19 cellular contexts compared by ENCODE assay signal in the genomic region with DNA sequence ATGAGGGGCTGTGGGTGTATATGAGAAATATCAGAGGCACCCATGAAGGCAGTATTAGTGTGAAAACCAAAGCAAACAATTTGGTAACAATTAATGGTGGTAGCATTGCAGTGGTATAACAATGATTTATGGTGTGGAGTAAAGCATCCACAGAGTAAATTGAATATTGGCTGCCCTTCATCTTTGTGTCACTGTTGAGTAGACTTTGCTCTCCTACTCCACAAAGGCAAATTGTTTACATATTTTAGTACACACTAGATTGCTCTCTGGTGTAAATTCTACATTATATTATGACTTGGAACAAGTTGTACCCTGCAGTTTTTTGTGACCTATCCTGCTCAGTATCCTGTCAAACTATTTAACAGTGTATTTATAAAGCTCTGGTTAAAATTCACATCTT.
A peak's percentile ranks its signal among the peaks of the same experiment; 100 is the strongest.
DNase-seq lines count a peak whose midpoint lies in the region; ATAC-seq and TF ChIP-seq lines count a peak whose summit lies in the region.
"Had no signal": no experiment of that assay in that cellular context is flagged by ENCODE, and none has a peak within 500 bp of the region (broad histone marks: within the 10 kb centered on the region; RNA-seq: fewer than 3 reads in every experiment).

No MANE protein-coding gene starts in this region.

- no peak overlapping the region for H3K27ac Mint-ChIP-seq in MCF 10A (ENCODE audit: low read depth, unreplicated experiment)
- H3K27ac Mint-ChIP-seq: B cell; CD4-positive, CD25-positive, alpha-beta regulatory T cell; CD8-positive, alpha-beta T cell had no signal

- H3K36me3 ChIP-seq in DND-41 (ENCODE audit: insufficient read depth, low read length) (no peaks in the 10 kb centered on the region), liver (ENCODE audit: control insufficient read depth in 4 of 4, insufficient read depth in 3 of 4, low read depth in 1 of 4, low read length in 3 of 4) (no peaks in the 10 kb centered on the region), body of pancreas (replicated peaks in 1 of 2; ENCODE audit: insufficient read depth in 1 of 2, low read depth in 2 of 2) (no peaks in the 10 kb centered on the region)
- H3K36me3 ChIP-seq: BLaER1 had no signal

- no peak for ATAC-seq in DND-41 (ENCODE audit: insufficient read depth, low read depth)
- no peak for ATAC-seq in body of pancreas
- ATAC-seq in HG03439 (IDR thresholded peaks at IDR 0.05; ENCODE audit: unreplicated experiment) = no peak
- ATAC-seq: CD8-positive, alpha-beta T cell had no signal

- H3K79me2 ChIP-seq in DND-41 (ENCODE audit: insufficient read depth, low read length) = no peaks in the 10 kb centered on the region

- H3K4me3 ChIP-seq in DND-41 (ENCODE audit: low read depth in 1 of 2, low read length in 2 of 2) (no peak overlapping the region), liver (ENCODE audit: low read depth in 1 of 3, low read length in 3 of 3) (no peak overlapping the region), body of pancreas (no peak overlapping the region)
- H3K4me3 ChIP-seq: BLaER1, GM23248 had no signal

- H3K36me3 Mint-ChIP-seq in MCF 10A (ENCODE audit: insufficient read depth, unreplicated experiment) = no peaks in the 10 kb centered on the region
- H3K36me3 Mint-ChIP-seq: CD4-positive, CD25-positive, alpha-beta regulatory T cell; CD8-positive, alpha-beta T cell had no signal

- no peak overlapping the region for H3K9ac ChIP-seq in DND-41 (ENCODE audit: low read depth, low read length)
- no peak overlapping the region for H3K9ac ChIP-seq in liver (ENCODE audit: low read depth in 1 of 2, low read length in 2 of 2)
- H3K9ac ChIP-seq: BLaER1, GM23248 had no signal

- H2AFZ ChIP-seq in DND-41 (ENCODE audit: low read depth, low read length) = peak overlapping the region; percentile 17; the same call in 1 of the 2 replicates
- H2AFZ ChIP-seq: GM23248 had no signal

- H3K27ac ChIP-seq in 22Rv1 (peak overlapping the region; percentile 18; the same call in 1 of the 2 replicates), DND-41 (ENCODE audit: low read length) (no peak overlapping the region), VCaP (peak overlapping the region; percentile 33; the same call in 1 of the 2 replicates), liver (ENCODE audit: low read depth in 1 of 2, low read length in 2 of 2) (no peak overlapping the region), body of pancreas (no peak overlapping the region)
- H3K27ac ChIP-seq: BLaER1, C4-2B, GM23248 had no signal

- no TSS peak for BruUV-seq in MCF 10A (replicated peaks; lab: Mats Ljungman, UMichigan)

- CTCF ChIA-PET in MCF 10A (lab: Yijun Ruan, JAX) = no interaction called here

- POLR2A ChIA-PET in MCF 10A (lab: Yijun Ruan, JAX) = no interaction called here

- in situ Hi-C loops in KBM-7 (cut with MboI; ENCODE audit: low pct_unique_long_range_greater_than_20kb, low sequenced_read_pairs) = no loop called here

- H3K4me1 ChIP-seq in DND-41 (ENCODE audit: insufficient read depth, low read length) (peaks cover 9% of the 10 kb centered on the region), liver (ENCODE audit: control insufficient read depth in 4 of 4, insufficient read depth in 4 of 4, low read length in 3 of 4) (peaks cover 0 to 13% (median 4%) of the 10 kb centered on the region in 4 donors), body of pancreas (no peaks in the 10 kb centered on the region)
- H3K4me1 ChIP-seq: BLaER1, Caco-2 had no signal

- H3K9me3 ChIP-seq in DND-41 (ENCODE audit: insufficient read depth, low read length, severe bottlenecking) = no peaks in the 10 kb centered on the region
- no peaks in the 10 kb centered on the region for H3K9me3 ChIP-seq in liver (ENCODE audit: control insufficient read depth in 4 of 4, low read length in 3 of 4)
- no peaks in the 10 kb centered on the region for H3K9me3 ChIP-seq in body of pancreas
- H3K9me3 ChIP-seq: BLaER1, Caco-2 had no signal

- DNase-seq in DND-41 (no peak), MCF 10A (ENCODE audit: unreplicated experiment) (no peak), body of pancreas (no peak), KBM-7 (no peak)
- DNase-seq: Caco-2; CD4-positive, CD25-positive, alpha-beta regulatory T cell; CD8-positive, alpha-beta T cell; DMS53; DMS79 treated with DMSO at 0.1 percent for 48 hours; GM23248; H7; HCEC 1CT had no signal

- TF ChIP-seq CTCF in 22Rv1 (IDR thresholded peaks at IDR 0.05) = no peak
- TF ChIP-seq CTCF in DND-41 (IDR thresholded peaks at IDR 0.05; ENCODE audit: borderline replicate concordance, extremely low read depth, low read length, poor library complexity, severe bottlenecking) = no peak
- TF ChIP-seq CTCF in VCaP (conservative IDR thresholded peaks at IDR 0.05) = no peak
- no peak for TF ChIP-seq CTCF in liver (IDR thresholded peaks at IDR 0.05; ENCODE audit: low read depth, low read length, missing input control)
- TF ChIP-seq CTCF in MCF 10A (IDR thresholded peaks at IDR 0.05; ENCODE audit: unreplicated experiment) = no peak
- no peak for TF ChIP-seq CTCF in body of pancreas (IDR thresholded peaks at IDR 0.05)

- no peak for TF ChIP-seq POLR2A in body of pancreas (IDR thresholded peaks at IDR 0.05)

- H3K4me3 Mint-ChIP-seq in MCF 10A (ENCODE audit: unreplicated experiment) = no peak overlapping the region
- H3K4me3 Mint-ChIP-seq: B cell; CD8-positive, alpha-beta T cell had no signal

- no peaks in the 10 kb centered on the region for H3K27me3 Mint-ChIP-seq in MCF 10A (ENCODE audit: insufficient read depth, unreplicated experiment)
- H3K27me3 Mint-ChIP-seq: B cell; CD4-positive, CD25-positive, alpha-beta regulatory T cell had no signal

- H4K20me1 ChIP-seq in DND-41 (ENCODE audit: insufficient read depth, low read length) = no peaks in the 10 kb centered on the region
- H4K20me1 ChIP-seq: BLaER1 had no signal

- no peaks in the 10 kb centered on the region for H3K4me1 Mint-ChIP-seq in MCF 10A (ENCODE audit: insufficient read depth, unreplicated experiment)
- H3K4me1 Mint-ChIP-seq: B cell; CD4-positive, CD25-positive, alpha-beta regulatory T cell had no signal

- H3K9me3 Mint-ChIP-seq in MCF 10A (ENCODE audit: unreplicated experiment) = peaks cover 7% of the 10 kb centered on the region
- H3K9me3 Mint-ChIP-seq: CD8-positive, alpha-beta T cell had no signal

- no peak for TF ChIP-seq RAD21 in liver (IDR thresholded peaks at IDR 0.05)

- no peaks in the 10 kb centered on the region for H3K27me3 ChIP-seq in DND-41 (ENCODE audit: insufficient read depth, low read length, poor library complexity)
- H3K27me3 ChIP-seq in liver (ENCODE audit: control insufficient read depth in 4 of 4, insufficient read depth in 4 of 4, low read length in 3 of 4) = no peaks in the 10 kb centered on the region
- no peaks in the 10 kb centered on the region for H3K27me3 ChIP-seq in body of pancreas
- H3K27me3 ChIP-seq: BLaER1 had no signal

- H3K4me2 ChIP-seq in DND-41 (ENCODE audit: insufficient read depth, low read length) = no peak overlapping the region
- H3K4me2 ChIP-seq: BLaER1 had no signal

- intact Hi-C loops in MCF 10A (cut with micrococcal nuclease) = no loop called here
- intact Hi-C loops in body of pancreas (cut with DNase I) = no loop called here

TF ChIP-seq in liver, 16 proteins besides CTCF, POLR2A, EP300 and RAD21:
- TF ChIP-seq, protein P1, sequence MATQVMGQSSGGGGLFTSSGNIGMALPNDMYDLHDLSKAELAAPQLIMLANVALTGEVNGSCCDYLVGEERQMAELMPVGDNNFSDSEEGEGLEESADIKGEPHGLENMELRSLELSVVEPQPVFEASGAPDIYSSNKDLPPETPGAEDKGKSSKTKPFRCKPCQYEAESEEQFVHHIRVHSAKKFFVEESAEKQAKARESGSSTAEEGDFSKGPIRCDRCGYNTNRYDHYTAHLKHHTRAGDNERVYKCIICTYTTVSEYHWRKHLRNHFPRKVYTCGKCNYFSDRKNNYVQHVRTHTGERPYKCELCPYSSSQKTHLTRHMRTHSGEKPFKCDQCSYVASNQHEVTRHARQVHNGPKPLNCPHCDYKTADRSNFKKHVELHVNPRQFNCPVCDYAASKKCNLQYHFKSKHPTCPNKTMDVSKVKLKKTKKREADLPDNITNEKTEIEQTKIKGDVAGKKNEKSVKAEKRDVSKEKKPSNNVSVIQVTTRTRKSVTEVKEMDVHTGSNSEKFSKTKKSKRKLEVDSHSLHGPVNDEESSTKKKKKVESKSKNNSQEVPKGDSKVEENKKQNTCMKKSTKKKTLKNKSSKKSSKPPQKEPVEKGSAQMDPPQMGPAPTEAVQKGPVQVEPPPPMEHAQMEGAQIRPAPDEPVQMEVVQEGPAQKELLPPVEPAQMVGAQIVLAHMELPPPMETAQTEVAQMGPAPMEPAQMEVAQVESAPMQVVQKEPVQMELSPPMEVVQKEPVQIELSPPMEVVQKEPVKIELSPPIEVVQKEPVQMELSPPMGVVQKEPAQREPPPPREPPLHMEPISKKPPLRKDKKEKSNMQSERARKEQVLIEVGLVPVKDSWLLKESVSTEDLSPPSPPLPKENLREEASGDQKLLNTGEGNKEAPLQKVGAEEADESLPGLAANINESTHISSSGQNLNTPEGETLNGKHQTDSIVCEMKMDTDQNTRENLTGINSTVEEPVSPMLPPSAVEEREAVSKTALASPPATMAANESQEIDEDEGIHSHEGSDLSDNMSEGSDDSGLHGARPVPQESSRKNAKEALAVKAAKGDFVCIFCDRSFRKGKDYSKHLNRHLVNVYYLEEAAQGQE (IDR thresholded peaks at IDR 0.05) = no peak
- TF ChIP-seq RXRA (IDR thresholded peaks at IDR 0.05) = peak in 1 of 2 donors; percentile 15
- no peak for TF ChIP-seq HNF4G (IDR thresholded peaks at IDR 0.05)
- no peak for TF ChIP-seq YY1 (IDR thresholded peaks at IDR 0.05)
- TF ChIP-seq HNF4A (conservative IDR thresholded peaks at IDR 0.05) = peak; percentile 71 to 78
- TF ChIP-seq GABPA (IDR thresholded peaks at IDR 0.05 in 1 of 2, conservative IDR thresholded peaks at IDR 0.05 in 1 of 2) = no peak
- TF ChIP-seq SP1 (IDR thresholded peaks at IDR 0.05) = peak; percentile 32
TF ChIP-seq in liver: peak in this region for 3.

Comparison
In these comparisons a context has a peak if more than half of its experiments do, and no peak if none do; other contexts are left out.
1. H3K27ac ChIP-seq: peak in 22Rv1 (single experiment) and VCaP (single experiment); none in DND-41 (single experiment), liver (0 of 2) and body of pancreas (0 of 4).